31 cellular contexts compared by ENCODE assay signal in the genomic region with DNA sequence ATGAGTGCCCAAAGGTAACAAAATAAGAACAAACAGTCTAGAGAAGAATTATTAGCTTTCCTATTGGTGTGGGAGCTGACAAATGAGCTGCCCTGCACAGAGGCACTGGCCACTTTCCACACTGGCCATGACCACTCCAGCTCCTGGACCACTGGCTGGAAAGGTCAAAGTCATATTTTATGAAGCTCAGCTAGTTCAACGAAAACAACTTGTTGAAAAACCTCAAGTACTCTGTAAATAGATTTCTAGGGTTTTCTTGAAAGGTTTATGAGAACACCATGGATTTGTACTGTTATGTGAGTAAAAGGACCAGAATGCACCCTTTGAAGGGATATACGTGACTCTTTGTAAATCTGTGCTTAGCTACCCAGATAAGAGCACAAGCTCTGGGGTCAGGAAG.
"Had no signal": no experiment of that assay in that cellular context is flagged by ENCODE, and none has a peak within 500 bp of the region (broad histone marks: within the 10 kb centered on the region; RNA-seq: fewer than 3 reads in every experiment).

No MANE protein-coding gene starts in this region.

- H3K9me3 ChIP-seq: neutrophil, pancreas, prostate gland had no signal

- ATAC-seq: activated naive CD8-positive, alpha-beta T cell treated with anti-CD3 and anti-CD28 coated beads, Interleukin-2, amount 50 U/mL, for 24 hours; activated T-helper 17 cell treated with anti-CD3 and anti-CD28 coated beads, Interleukin-2, amount 50 U/mL, for 72 hours; effector memory CD8-positive, alpha-beta T cell; foreskin keratinocyte; heart right ventricle; left lobe of liver; pancreas; stimulated activated memory B cell treated with anti-CD40 and anti-IgM and Interleukin-4, amounts not matched to agents 10 μg/mL and 1 μg/mL and 100 μg/mL, for 72 hours; stimulated activated naive CD8-positive, alpha-beta T cell treated with anti-CD3 and anti-CD28 coated beads, Interleukin-15, amount 100 ng/mL, for 72 hours had no signal

- H3K4me1 ChIP-seq: foreskin keratinocyte, heart right ventricle, pancreas, prostate gland had no signal

- H3K27me3 Mint-ChIP-seq: activated naive CD8-positive, alpha-beta T cell treated with anti-CD3 and anti-CD28 coated beads, Interleukin-2, amount 50 U/mL, for 24 hours; activated T-cell treated with anti-CD3 and anti-CD28 coated beads, Interleukin-2, amount 50 U/mL, for 24 hours; brain; effector memory CD8-positive, alpha-beta T cell; stimulated activated memory B cell treated with anti-CD40 and anti-IgM and Interleukin-4, amounts not matched to agents 10 μg/mL and 1 μg/mL and 100 μg/mL, for 72 hours had no signal

- H3K36me3 ChIP-seq: cardiac muscle cell, heart right ventricle, neutrophil, pancreas, prostate gland, sigmoid colon had no signal

- H3K27ac Mint-ChIP-seq: activated CD4-positive, alpha-beta memory T cell treated with anti-CD3 and anti-CD28 coated beads, Interleukin-2, amount 10 ng/mL, durations not matched to agents 7 days and 5 days; activated CD4-positive, alpha-beta T cell treated with anti-CD3 and anti-CD28 coated beads, Interleukin-2, amount 10 ng/mL, durations not matched to agents 7 days and 5 days; activated naive CD8-positive, alpha-beta T cell treated with anti-CD3 and anti-CD28 coated beads, Interleukin-2, amount 50 U/mL, for 24 hours; activated T-cell treated with anti-CD3 and anti-CD28 coated beads, Interleukin-2, amount 50 U/mL, for 24 hours; activated T-helper 17 cell treated with anti-CD3 and anti-CD28 coated beads, Interleukin-2, amount 50 U/mL, for 72 hours; effector memory CD8-positive, alpha-beta T cell; stimulated activated memory B cell treated with anti-CD40 and anti-IgM and Interleukin-4, amounts not matched to agents 10 μg/mL and 1 μg/mL and 100 μg/mL, for 72 hours; stimulated activated naive CD8-positive, alpha-beta T cell treated with anti-CD3 and anti-CD28 coated beads, Interleukin-15, amount 100 ng/mL, for 72 hours had no signal

- H3K27ac ChIP-seq: cardiac muscle cell, foreskin keratinocyte, heart right ventricle, neutrophil, pancreas, sigmoid colon had no signal

- H3K36me3 Mint-ChIP-seq: brain; stimulated activated memory B cell treated with anti-CD40 and anti-IgM and Interleukin-4, amounts not matched to agents 10 μg/mL and 1 μg/mL and 100 μg/mL, for 72 hours had no signal

- DNase-seq: activated CD4-positive, alpha-beta memory T cell treated with anti-CD3 and anti-CD28 coated beads, Interleukin-2, amount 10 ng/mL, durations not matched to agents 7 days and 5 days; activated CD4-positive, alpha-beta T cell treated with anti-CD3 and anti-CD28 coated beads for 1 hour; activated CD4-positive, alpha-beta T cell treated with anti-CD3 and anti-CD28 coated beads, Interleukin-2, amount 10 ng/mL, durations not matched to agents 7 days and 5 days; activated CD8-positive, alpha-beta memory T cell treated with anti-CD3 and anti-CD28 coated beads, Interleukin-2, amount 50 U/mL, for 48 hours; activated gamma-delta T cell treated with Interleukin-2 at 50 U/mL for 16 hours; activated naive CD4-positive, alpha-beta T cell treated with anti-CD3 and anti-CD28 coated beads, Interleukin-2, amount 50 U/mL, for 16 hours; activated naive CD8-positive, alpha-beta T cell treated with anti-CD3 and anti-CD28 coated beads, Interleukin-2, amount 50 U/mL, for 24 hours; activated T-cell treated with anti-CD3 and anti-CD28 coated beads, Interleukin-2, amount 50 U/mL, for 24 hours; anterior cingulate cortex; cortex of kidney; effector memory CD8-positive, alpha-beta T cell; foreskin keratinocyte; heart right ventricle; pancreas; retina; sigmoid colon; stimulated activated CD4-positive, alpha-beta T cell treated with anti-CD3 and anti-CD28 coated beads, Interleukin-1b, Interleukin-23, amount 100 ng/mL, for 48 hours; stimulated activated CD4-positive, alpha-beta T cell treated with anti-CD3 and anti-CD28 coated beads, Interleukin-4, amount 100 ng/mL, for 4 hours; stimulated activated CD8-positive, alpha-beta memory T cell treated with anti-CD3 and anti-CD28 coated beads, Interleukin-4, amount 100 ng/mL, for 48 hours; stimulated activated naive CD8-positive, alpha-beta T cell treated with anti-CD3 and anti-CD28 coated beads, Interleukin-15, amount 100 ng/mL, for 72 hours; T-helper 2 cell; trophoblast cell had no signal

- H3K4me1 Mint-ChIP-seq: activated CD4-positive, alpha-beta memory T cell treated with anti-CD3 and anti-CD28 coated beads, Interleukin-2, amount 10 ng/mL, durations not matched to agents 7 days and 5 days; activated CD4-positive, alpha-beta T cell treated with anti-CD3 and anti-CD28 coated beads, Interleukin-2, amount 10 ng/mL, durations not matched to agents 7 days and 5 days; activated naive CD8-positive, alpha-beta T cell treated with anti-CD3 and anti-CD28 coated beads, Interleukin-2, amount 50 U/mL, for 24 hours; activated T-helper 17 cell treated with anti-CD3 and anti-CD28 coated beads, Interleukin-2, amount 50 U/mL, for 72 hours; stimulated activated memory B cell treated with anti-CD40 and anti-IgM and Interleukin-4, amounts not matched to agents 10 μg/mL and 1 μg/mL and 100 μg/mL, for 72 hours; stimulated activated naive CD8-positive, alpha-beta T cell treated with anti-CD3 and anti-CD28 coated beads, Interleukin-15, amount 100 ng/mL, for 72 hours had no signal

- H3K4me2 ChIP-seq: smooth muscle cell had no signal

- H3K27me3 ChIP-seq: cardiac muscle cell, foreskin keratinocyte, heart right ventricle, neutrophil, pancreas, sigmoid colon had no signal

- H3K9me3 Mint-ChIP-seq: activated T-helper 17 cell treated with anti-CD3 and anti-CD28 coated beads, Interleukin-2, amount 50 U/mL, for 72 hours; effector memory CD8-positive, alpha-beta T cell had no signal

- H3K4me3 ChIP-seq: cardiac muscle cell, heart right ventricle, pancreas, prostate gland, sigmoid colon, smooth muscle cell had no signal

- H3K4me3 Mint-ChIP-seq: activated CD4-positive, alpha-beta memory T cell treated with anti-CD3 and anti-CD28 coated beads, Interleukin-2, amount 10 ng/mL, durations not matched to agents 7 days and 5 days; activated CD4-positive, alpha-beta T cell treated with anti-CD3 and anti-CD28 coated beads, Interleukin-2, amount 10 ng/mL, durations not matched to agents 7 days and 5 days; activated naive CD8-positive, alpha-beta T cell treated with anti-CD3 and anti-CD28 coated beads, Interleukin-2, amount 50 U/mL, for 24 hours; activated T-cell treated with anti-CD3 and anti-CD28 coated beads, Interleukin-2, amount 50 U/mL, for 24 hours; activated T-helper 17 cell treated with anti-CD3 and anti-CD28 coated beads, Interleukin-2, amount 50 U/mL, for 72 hours; brain; effector memory CD8-positive, alpha-beta T cell; nephron; stimulated activated memory B cell treated with anti-CD40 and anti-IgM and Interleukin-4, amounts not matched to agents 10 μg/mL and 1 μg/mL and 100 μg/mL, for 72 hours; stimulated activated naive CD8-positive, alpha-beta T cell treated with anti-CD3 and anti-CD28 coated beads, Interleukin-15, amount 100 ng/mL, for 72 hours had no signal
